Comparison of ENCODE assay signal across 8 cellular contexts in genomic region chr5:97931829-97932228, GRCh38.
"Had no signal": no experiment of that assay in that cellular context is flagged by ENCODE, and none has a peak within 500 bp of the region (broad histone marks: within the 10 kb centered on the region; RNA-seq: fewer than 3 reads in every experiment).

No MANE protein-coding gene starts in this region.

- H3K9me3 ChIP-seq: HAP-1 had no signal

- H3K27ac ChIP-seq: GM23248 had no signal

- H3K9ac ChIP-seq: GM23248 had no signal

- DNase-seq: GM23248, GOT3, H7, H9, HCEC 1CT, HFFc6 had no signal

- H3K4me2 ChIP-seq: GM23338 had no signal

- H3K4me3 ChIP-seq: GM23248, GM23338, HAP-1 had no signal

- H3K36me3 ChIP-seq: HAP-1 had no signal

- H2AFZ ChIP-seq: GM23248, GM23338 had no signal
